ENCODE assay signal across 8 cellular contexts in the genomic region with DNA sequence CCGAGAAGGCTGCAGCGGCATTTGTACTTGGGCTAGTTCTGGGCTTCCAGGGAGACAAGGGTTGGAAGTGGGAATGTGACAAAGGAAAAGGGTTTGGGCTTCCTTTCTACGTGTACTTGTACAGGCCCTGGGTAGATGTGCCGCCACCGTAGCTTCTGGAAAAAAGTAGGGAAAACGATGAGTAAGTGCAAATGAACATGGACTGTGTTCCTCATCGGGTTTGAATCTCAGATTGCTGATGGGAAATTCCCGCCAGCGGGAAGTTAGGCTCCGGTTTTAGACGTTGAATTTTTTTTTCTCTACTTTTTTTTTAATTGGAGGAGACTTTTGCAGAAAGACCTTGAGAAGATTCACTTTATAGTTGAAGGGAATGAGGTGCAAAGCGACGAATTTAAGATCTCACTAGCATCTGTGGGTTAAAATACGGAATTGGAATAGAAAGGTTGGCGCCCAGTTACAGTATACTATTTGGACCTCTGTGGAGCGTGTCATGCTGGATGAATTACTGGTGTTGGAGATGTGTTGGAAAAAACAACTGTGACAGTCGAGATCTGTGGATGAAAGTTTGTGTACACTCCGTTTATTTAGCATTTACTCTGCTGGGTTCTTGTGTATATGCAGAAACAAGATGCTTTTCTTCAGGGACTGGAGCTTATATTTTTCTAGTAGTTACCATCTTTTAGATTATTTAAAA. TPM values are rescaled to one million over a fixed set of nuclear protein-coding genes. Genes with fewer than 3 reads are reported as not detected.
A peak's percentile ranks its signal among the peaks of the same experiment; 100 is the strongest.
DNase-seq lines count a peak whose midpoint lies in the region; ATAC-seq and TF ChIP-seq lines count a peak whose summit lies in the region.

No MANE protein-coding gene starts in this region.

- H3K9ac ChIP-seq in BLaER1 treated with 17β-estradiol and CSF1 and Interleukin-3, amounts not matched to agents 10 nM and 100 nM: peak overlapping the region; percentile 93 to 99 (median 95)

- TF ChIP-seq POLR2A in stomach (IDR thresholded peaks at IDR 0.05): no peak

- H3K27me3 Mint-ChIP-seq in activated naive CD8-positive, alpha-beta T cell treated with anti-CD3 and anti-CD28 coated beads, Interleukin-2, amount 10 ng/mL, durations not matched to agents 7 days and 5 days: no peaks in the 10 kb centered on the region

- CTCF ChIA-PET in HEK293T (lab: Yijun Ruan, JAX): interaction anchor here (0.6 to 0.9 kb wide), 2 partner anchors 11 to 1787 kb away, joined by 3 read pairs; no protein-coding TSS in a partner anchor

- H3K9me3 Mint-ChIP-seq in activated naive CD8-positive, alpha-beta T cell treated with anti-CD3 and anti-CD28 coated beads, Interleukin-2, amount 10 ng/mL, durations not matched to agents 7 days and 5 days: no peaks in the 10 kb centered on the region

- 1 to 2% (median 1%) methylated on average over 18 of the region's 18 CpGs for WGBS in stomach, 5 donors

- TF ChIP-seq EP300 in stomach (IDR thresholded peaks at IDR 0.05): no peak

- peaks cover 28 to 60% (median 49%) of the 10 kb centered on the region in 10 experiments for H3K4me1 ChIP-seq in BLaER1 treated with 17β-estradiol and CSF1 and Interleukin-3, amounts not matched to agents 10 nM and 100 nM
- peaks cover 35 to 61% (median 53%) of the 10 kb centered on the region in 4 donors for H3K4me1 ChIP-seq in stomach

- intact Hi-C loops in stomach (cut with DNase I; ENCODE audit: low total_unique reads) (no loop called here), sciatic nerve (cut with DNase I) (no loop called here)

- DNase-seq in HEK293T (ENCODE audit: extremely low spot score) (no peak), inferior parietal cortex (ENCODE audit: extremely low spot score) (peak; percentile 32), stomach (no peak), NK-92 (lab: John Stamatoyannopoulos, UW; ENCODE audit: unreplicated experiment) (no peak), sciatic nerve (ENCODE audit: low spot score) (no peak)
- no peak for DNase-seq in activated naive CD8-positive, alpha-beta T cell treated with anti-CD3 and anti-CD28 coated beads, Interleukin-2, amount 10 ng/mL, durations not matched to agents 7 days and 5 days

- TF ChIP-seq CTCF in stomach (IDR thresholded peaks at IDR 0.05): no peak

- no peak for ATAC-seq in activated naive CD8-positive, alpha-beta T cell treated with anti-CD3 and anti-CD28 coated beads, Interleukin-2, amount 10 ng/mL, durations not matched to agents 7 days and 5 days (ENCODE audit: low read depth)
- no peak for ATAC-seq in GM18909 (IDR thresholded peaks at IDR 0.05; ENCODE audit: poor library complexity, unreplicated experiment)
- no peak for ATAC-seq in sciatic nerve

- peaks cover 59 to 61% (median 60%) of the 10 kb centered on the region in 11 experiments for H4K20me1 ChIP-seq in BLaER1 treated with 17β-estradiol and CSF1 and Interleukin-3, amounts not matched to agents 10 nM and 100 nM

- H3K4me3 ChIP-seq in BLaER1 treated with 17β-estradiol and CSF1 and Interleukin-3, amounts not matched to agents 10 nM and 100 nM: peak overlapping the region; percentile 85 to 98 (median 94)
- H3K4me3 ChIP-seq in stomach: peak overlapping the region; percentile 83 to 98 (median 90)

- POLR2A ChIA-PET in HEK293T (lab: Yijun Ruan, JAX): interaction anchor here (1.8 to 5.8 kb wide), 3 partner anchors 15 to 86 kb away, joined by 8 to 84 read pairs (median 10); a partner anchor contains a TSS
- POLR2A ChIA-PET in activated naive CD8-positive, alpha-beta T cell treated with anti-CD3 and anti-CD28 coated beads, Interleukin-2, amount 10 ng/mL, durations not matched to agents 7 days and 5 days (lab: Charles Lee): interaction anchor here (1.0 to 6.3 kb wide), 2 partner anchors 11 to 15 kb away, joined by 5 to 102 read pairs; a partner anchor contains a TSS

- H3K9me3 ChIP-seq in BLaER1 treated with 17β-estradiol and CSF1 and Interleukin-3, amounts not matched to agents 10 nM and 100 nM (replicated peaks in 1 of 11): no peaks in the 10 kb centered on the region; a peak in 1 of 22 replicates
- H3K9me3 ChIP-seq in stomach: no peaks in the 10 kb centered on the region

- peak overlapping the region; percentile 84 for H3K27ac Mint-ChIP-seq in activated naive CD8-positive, alpha-beta T cell treated with anti-CD3 and anti-CD28 coated beads, Interleukin-2, amount 10 ng/mL, durations not matched to agents 7 days and 5 days

- peaks cover 16% of the 10 kb centered on the region for H3K36me3 Mint-ChIP-seq in activated naive CD8-positive, alpha-beta T cell treated with anti-CD3 and anti-CD28 coated beads, Interleukin-2, amount 10 ng/mL, durations not matched to agents 7 days and 5 days

- H3K27ac ChIP-seq in BLaER1 treated with 17β-estradiol and CSF1 and Interleukin-3, amounts not matched to agents 10 nM and 100 nM: peak overlapping the region; percentile 74 to 97 (median 94)
- peak overlapping the region; percentile 93 to 99 (median 95) for H3K27ac ChIP-seq in stomach

- peak overlapping the region; percentile 73 to 94 (median 87) for H3K4me2 ChIP-seq in BLaER1 treated with 17β-estradiol and CSF1 and Interleukin-3, amounts not matched to agents 10 nM and 100 nM

- peaks cover 45% of the 10 kb centered on the region for H3K4me1 Mint-ChIP-seq in activated naive CD8-positive, alpha-beta T cell treated with anti-CD3 and anti-CD28 coated beads, Interleukin-2, amount 10 ng/mL, durations not matched to agents 7 days and 5 days

- no peaks in the 10 kb centered on the region for H3K27me3 ChIP-seq in BLaER1 treated with 17β-estradiol and CSF1 and Interleukin-3, amounts not matched to agents 10 nM and 100 nM
- no peaks in the 10 kb centered on the region for H3K27me3 ChIP-seq in stomach

- H3K36me3 ChIP-seq in BLaER1 treated with 17β-estradiol and CSF1 and Interleukin-3, amounts not matched to agents 10 nM and 100 nM: peaks cover 12 to 41% (median 24%) of the 10 kb centered on the region in 11 experiments; a peak in 21 of 22 replicates
- peaks cover 0 to 4% (median 2%) of the 10 kb centered on the region in 4 donors for H3K36me3 ChIP-seq in stomach

- H3K4me3 Mint-ChIP-seq in activated naive CD8-positive, alpha-beta T cell treated with anti-CD3 and anti-CD28 coated beads, Interleukin-2, amount 10 ng/mL, durations not matched to agents 7 days and 5 days: peak overlapping the region; percentile 86

TF ChIP-seq in HEK293T, 16 proteins besides CTCF, POLR2A, EP300 and RAD21:
- TF ChIP-seq, protein P1, sequence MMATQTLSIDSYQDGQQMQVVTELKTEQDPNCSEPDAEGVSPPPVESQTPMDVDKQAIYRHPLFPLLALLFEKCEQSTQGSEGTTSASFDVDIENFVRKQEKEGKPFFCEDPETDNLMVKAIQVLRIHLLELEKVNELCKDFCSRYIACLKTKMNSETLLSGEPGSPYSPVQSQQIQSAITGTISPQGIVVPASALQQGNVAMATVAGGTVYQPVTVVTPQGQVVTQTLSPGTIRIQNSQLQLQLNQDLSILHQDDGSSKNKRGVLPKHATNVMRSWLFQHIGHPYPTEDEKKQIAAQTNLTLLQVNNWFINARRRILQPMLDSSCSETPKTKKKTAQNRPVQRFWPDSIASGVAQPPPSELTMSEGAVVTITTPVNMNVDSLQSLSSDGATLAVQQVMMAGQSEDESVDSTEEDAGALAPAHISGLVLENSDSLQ (IDR thresholded peaks at IDR 0.05): peak; percentile 75
- TF ChIP-seq FOXA1 (IDR thresholded peaks at IDR 0.05): no peak

RNA-seq across cellular contexts. Expression of a gene that starts 1.3 kb away (rescaled TPM):
- 100 to 1,000 TPM; 164 to 178 TPM for total RNA-seq in activated naive CD8-positive, alpha-beta T cell treated with anti-CD3 and anti-CD28 coated beads, Interleukin-2, amount 10 ng/mL, durations not matched to agents 7 days and 5 days
- total RNA-seq in stomach (100 to 1,000 TPM in 1 of 5 donors, 10 to 100 TPM in 4; 47.3 to 138 (median 68.7) TPM), sciatic nerve (151 TPM)
- 10 to 100 TPM; 15.1 to 20.4 (median 18.6) TPM for polyA plus RNA-seq in stomach

RNA-seq across cellular contexts. Expression of a gene that starts 14.6 kb away (rescaled TPM):
- 10 to 100 TPM; 42.7 to 48.1 TPM for total RNA-seq in activated naive CD8-positive, alpha-beta T cell treated with anti-CD3 and anti-CD28 coated beads, Interleukin-2, amount 10 ng/mL, durations not matched to agents 7 days and 5 days
- total RNA-seq in stomach (10 to 100 TPM in 4 of 5 donors, not detected in 1; 24.6 to 80.6 (median 60.4) TPM), sciatic nerve (47.3 TPM)
- polyA plus RNA-seq in stomach: 100 to 1,000 TPM; 111 to 177 (median 165) TPM
